In the genomic region with DNA sequence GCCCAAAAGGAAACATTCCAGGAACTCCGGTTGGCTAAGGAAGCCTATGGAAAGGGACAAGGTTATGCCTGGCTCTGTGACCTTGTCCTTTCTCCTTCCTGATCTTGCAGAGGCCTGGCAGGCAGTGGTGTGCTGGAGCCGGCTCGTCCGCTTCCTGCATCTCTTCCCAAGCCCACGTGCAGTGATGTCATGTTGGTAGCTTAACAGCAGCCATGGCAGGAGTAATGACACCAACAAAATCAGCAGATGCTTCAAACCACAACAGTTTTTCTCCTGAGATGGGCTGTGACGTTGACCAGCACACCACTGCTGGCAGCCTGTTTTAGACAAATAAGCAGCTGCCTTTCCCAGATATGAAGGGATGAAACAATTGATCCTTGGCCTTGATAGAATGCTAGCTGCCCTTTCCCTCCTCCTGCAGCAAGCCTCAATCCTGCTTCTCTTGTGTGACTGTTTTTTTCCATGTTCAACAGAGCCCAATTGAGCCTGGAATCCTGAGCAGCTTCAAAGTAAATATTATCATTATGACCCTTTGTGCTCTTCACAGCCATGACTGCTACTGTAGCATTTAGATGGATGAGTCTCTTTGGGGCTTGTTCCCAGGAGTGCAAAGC, we compare ENCODE assay signal across 10 cellular contexts. TPM values are rescaled to one million over a fixed set of nuclear protein-coding genes. Genes with fewer than 3 reads are reported as not detected.
DNase-seq lines count a peak whose midpoint lies in the region; TF ChIP-seq lines count a peak whose summit lies in the region.
"Had no signal": no experiment of that assay in that cellular context is flagged by ENCODE, and none has a peak within 500 bp of the region (broad histone marks: within the 10 kb centered on the region; RNA-seq: fewer than 3 reads in every experiment).

No MANE protein-coding gene starts in this region.

- POLR2A ChIA-PET in CD4-positive, alpha-beta memory T cell (lab: Charles Lee; ENCODE audit: partially characterized antibody) = interaction anchor here (1.8 kb wide), 1 partner anchor 23 kb away, joined by 7 read pairs; the partner anchor contains the start of gene SEPTIN6

- peaks cover 26% of the 10 kb centered on the region for H3K36me3 ChIP-seq in CD4-positive, alpha-beta memory T cell (ENCODE audit: insufficient read depth, low read length)
- H3K36me3 ChIP-seq in muscle layer of duodenum (ENCODE audit: control insufficient read depth in 1 of 2, insufficient read depth in 2 of 2, low read length in 2 of 2) = no peaks in the 10 kb centered on the region
- no peaks in the 10 kb centered on the region for H3K36me3 ChIP-seq in Peyer's patch
- H3K36me3 ChIP-seq: MG63 had no signal

- H3K4me3 ChIP-seq in CD4-positive, alpha-beta memory T cell (ENCODE audit: low read length in 2 of 2) = no peak overlapping the region
- H3K4me3 ChIP-seq in choroid plexus epithelial cell (ENCODE audit: low read depth, low read length) (no peak overlapping the region), muscle layer of duodenum (ENCODE audit: low read depth in 1 of 2, low read length in 2 of 2) (no peak overlapping the region), Peyer's patch (no peak overlapping the region)
- H3K4me3 ChIP-seq: MG63 had no signal

- DNase-seq in CD4-positive, alpha-beta memory T cell = no peak
- DNase-seq in NCI-H2029 (lab: John Stamatoyannopoulos, UW) = peak; percentile 63
- DNase-seq in choroid plexus epithelial cell (ENCODE audit: low read depth) = peak; percentile 46
- DNase-seq in putamen (ENCODE audit: low spot score) = no peak
- no peak for DNase-seq in SIG-M5 (lab: John Stamatoyannopoulos, UW)
- DNase-seq in Peyer's patch = no peak
- DNase-seq in nucleus accumbens (lab: John Stamatoyannopoulos, UW) = no peak
- DNase-seq: HCEC 1CT, MG63 had no signal

- peak overlapping the region in 5 of 7 donors; percentile 2 to 57 (median 35) for H3K27ac Mint-ChIP-seq in CD4-positive, alpha-beta memory T cell

- H3K9me3 Mint-ChIP-seq in CD4-positive, alpha-beta memory T cell = no peaks in the 10 kb centered on the region

- H3K27me3 ChIP-seq in CD4-positive, alpha-beta memory T cell (ENCODE audit: insufficient read depth, low read length) = no peaks in the 10 kb centered on the region
- H3K27me3 ChIP-seq in muscle layer of duodenum (ENCODE audit: low read depth, low read length) (no peaks in the 10 kb centered on the region), Peyer's patch (no peaks in the 10 kb centered on the region)
- H3K27me3 ChIP-seq: MG63 had no signal

- no peak for TF ChIP-seq POLR2A in Peyer's patch (IDR thresholded peaks at IDR 0.05)

- no peaks in the 10 kb centered on the region for H3K27me3 Mint-ChIP-seq in CD4-positive, alpha-beta memory T cell

- no peak overlapping the region for H3K4me3 Mint-ChIP-seq in CD4-positive, alpha-beta memory T cell

- TF ChIP-seq CTCF in choroid plexus epithelial cell (conservative IDR thresholded peaks at IDR 0.05; ENCODE audit: low read depth, low read length) (no peak), Peyer's patch (IDR thresholded peaks at IDR 0.05) (no peak)

- H3K4me1 Mint-ChIP-seq in CD4-positive, alpha-beta memory T cell = peaks cover 14 to 50% (median 22%) of the 10 kb centered on the region in 4 donors

- H3K27ac ChIP-seq in CD4-positive, alpha-beta memory T cell (ENCODE audit: low read depth, low read length) = no peak overlapping the region
- peak overlapping the region; percentile 60 for H3K27ac ChIP-seq in muscle layer of duodenum (ENCODE audit: low read length)
- H3K27ac ChIP-seq in Peyer's patch = peak overlapping the region in 2 of 4 donors; percentile 25 to 61

- H3K36me3 Mint-ChIP-seq in CD4-positive, alpha-beta memory T cell = peaks cover 39 to 43% of the 10 kb centered on the region in 2 donors

- peaks cover 32% of the 10 kb centered on the region for H3K4me1 ChIP-seq in CD4-positive, alpha-beta memory T cell (ENCODE audit: insufficient read depth, low read length)
- H3K4me1 ChIP-seq in muscle layer of duodenum (ENCODE audit: control insufficient read depth in 1 of 2, insufficient read depth in 2 of 2, low read length in 2 of 2) (peaks cover 0 to 9% of the 10 kb centered on the region in 2 donors), Peyer's patch (peaks cover 0 to 5% (median 0%) of the 10 kb centered on the region in 4 donors)

- H3K9me3 ChIP-seq in CD4-positive, alpha-beta memory T cell (ENCODE audit: control insufficient read depth in 1 of 2, low read length in 2 of 2) = no peaks in the 10 kb centered on the region
- no peaks in the 10 kb centered on the region for H3K9me3 ChIP-seq in muscle layer of duodenum (ENCODE audit: control insufficient read depth in 1 of 2, low read length in 2 of 2)
- no peaks in the 10 kb centered on the region for H3K9me3 ChIP-seq in Peyer's patch
- H3K9me3 ChIP-seq: MG63 had no signal

- intact Hi-C loops in CD4-positive, alpha-beta memory T cell (cut with micrococcal nuclease) = no loop called here

- CTCF ChIA-PET in CD4-positive, alpha-beta memory T cell (lab: Charles Lee; ENCODE audit: partially characterized antibody) = no interaction called here

RNA-seq across cellular contexts. Expression of gene SEPTIN6, which starts 23.4 kb away (rescaled TPM):
- total RNA-seq in CD4-positive, alpha-beta memory T cell = 100 to 1,000 TPM; 174 to 178 TPM
- polyA plus RNA-seq in CD4-positive, alpha-beta memory T cell = 100 to 1,000 TPM; 112 to 244 TPM
- total RNA-seq in Peyer's patch = 100 to 1,000 TPM in 1 of 4 donors, 10 to 100 TPM in 2, 1 to 10 TPM in 1; 4.9 to 116 (median 15.5) TPM

Comparison
In these comparisons a context has a peak if more than half of its experiments do, and no peak if none do; other contexts are left out.
1. DNase-seq: peak in NCI-H2029 (single experiment) and choroid plexus epithelial cell (single experiment); none in CD4-positive, alpha-beta memory T cell (0 of 5), putamen (single experiment), SIG-M5 (single experiment), Peyer's patch (0 of 3) and nucleus accumbens (0 of 56).